Comparison of ENCODE assay signal across 8 cellular contexts in the genomic region with DNA sequence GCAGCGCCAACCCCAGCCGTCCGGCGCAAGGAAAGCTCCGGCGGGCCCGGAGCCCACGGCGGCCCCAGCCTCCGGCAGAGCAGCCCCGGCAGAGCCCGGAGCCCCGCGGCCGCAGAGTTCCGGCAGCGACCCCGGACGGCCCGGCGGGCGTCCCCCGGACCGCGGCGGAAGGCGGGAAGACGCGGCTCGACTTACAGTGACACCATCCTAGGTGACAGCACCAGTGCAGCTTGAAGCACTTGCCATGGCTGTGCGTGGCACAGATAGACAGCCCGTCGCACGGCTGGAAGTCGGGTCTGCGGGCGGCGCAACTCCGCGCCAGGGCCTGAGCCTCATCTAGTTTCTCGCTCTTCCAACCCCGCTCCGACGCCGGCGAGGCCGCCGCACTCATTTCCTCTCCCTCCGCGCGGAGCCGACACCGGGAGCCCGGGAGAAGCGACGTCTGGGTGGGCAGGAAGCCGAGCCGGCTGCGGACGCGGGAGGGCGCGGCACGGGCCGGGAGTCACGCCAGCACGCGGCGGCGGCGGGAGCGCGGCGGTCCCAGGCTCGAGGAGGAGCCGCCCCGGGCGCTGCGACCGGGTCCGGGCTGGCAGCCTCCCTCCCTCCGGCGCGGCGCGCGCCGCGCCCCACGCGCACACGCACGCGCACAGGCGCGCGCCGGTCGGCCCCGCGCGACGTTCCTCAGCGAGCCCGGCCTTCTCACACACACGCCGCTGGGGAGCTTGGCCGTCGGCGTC. TPM values are rescaled to one million over a fixed set of nuclear protein-coding genes. Genes with fewer than 3 reads are reported as not detected.
DNase-seq lines count a peak whose midpoint lies in the region; ATAC-seq, FAIRE-seq and TF ChIP-seq lines count a peak whose summit lies in the region.

TSS of gene C3orf70 (minus strand) at position 628 of the 737 bp plus-strand sequence. CDS start at position 391, 237 bp downstream.

- no peaks in the 10 kb centered on the region for H3K36me3 Mint-ChIP-seq in memory B cell

- POLR2A ChIA-PET in A673 (lab: Charles Lee; ENCODE audit: low non-redundant PET) (no interaction called here), endothelial cell of umbilical vein (lab: Charles Lee) (interaction anchor here (0.6 kb wide), 1 partner anchor 137 kb away, joined by 8 read pairs; no protein-coding TSS in a partner anchor)

- H3K27me3 Mint-ChIP-seq in memory B cell: peaks cover 18% of the 10 kb centered on the region

- H3K27ac Mint-ChIP-seq in memory B cell: no peak within 1 kb of the TSS

- ATAC-seq in memory B cell (ENCODE audit: low read depth): peak; percentile 73

- H3K4me3 ChIP-seq in A673 (ENCODE audit: low read depth, low read length, poor library complexity, severe bottlenecking): peak within 1 kb of the TSS; percentile 43
- H3K4me3 ChIP-seq in WERI-Rb-1 (ENCODE audit: low read depth, low read length): peak within 1 kb of the TSS; percentile 85
- H3K4me3 ChIP-seq in endothelial cell of umbilical vein (replicated peaks in 1 of 3; ENCODE audit: insufficient read depth in 1 of 3, low read depth in 1 of 3, low read length in 3 of 3): peak within 1 kb of the TSS; percentile 33 to 48 (median 47)
- peak within 1 kb of the TSS; percentile 61 to 74 (median 67) for H3K4me3 ChIP-seq in stomach

- CTCF ChIA-PET in A673 (lab: Charles Lee) (interaction anchor here (0.5 kb wide), 1 partner anchor 158 kb away, joined by 3 read pairs; no protein-coding TSS in a partner anchor), endothelial cell of umbilical vein (lab: Charles Lee) (interaction anchor here (0.7 to 1.1 kb wide), 5 partner anchors 8 to 225 kb away, joined by 3 to 4 read pairs (median 3); no protein-coding TSS in a partner anchor)

- dilution Hi-C loops in endothelial cell of umbilical vein (cut with MboI; ENCODE audit: extremely low pct_ligation_motif_present, low sequenced_read_pairs): no loop called here

- peaks cover 5% of the 10 kb centered on the region for H3K4me1 Mint-ChIP-seq in memory B cell

- H4K20me1 ChIP-seq in endothelial cell of umbilical vein (replicated peaks; ENCODE audit: control insufficient read depth, extremely low read depth, insufficient read depth, low read length): no peaks in the 10 kb centered on the region

- H3K9me3 ChIP-seq in A673 (ENCODE audit: low read depth, low read length, poor library complexity, severe bottlenecking): no peaks in the 10 kb centered on the region
- no peaks in the 10 kb centered on the region for H3K9me3 ChIP-seq in WERI-Rb-1 (ENCODE audit: severe bottlenecking)
- no peaks in the 10 kb centered on the region for H3K9me3 ChIP-seq in endothelial cell of umbilical vein (replicated peaks; ENCODE audit: control insufficient read depth, insufficient read depth, low read length)
- no peaks in the 10 kb centered on the region for H3K9me3 ChIP-seq in stomach

- H3K9ac ChIP-seq in endothelial cell of umbilical vein (replicated peaks; ENCODE audit: extremely low read depth, insufficient read depth, low read length): no peak within 1 kb of the TSS

- H3K27me3 ChIP-seq in A673 (replicated peaks; ENCODE audit: insufficient read depth, low read depth, low read length, poor library complexity) (peaks cover 70% of the 10 kb centered on the region), WERI-Rb-1 (ENCODE audit: insufficient read depth, low read depth, severe bottlenecking) (no peaks in the 10 kb centered on the region), endothelial cell of umbilical vein (ENCODE audit: control insufficient read depth in 2 of 2, insufficient read depth in 2 of 2, low read length in 2 of 2) (peaks cover 41 to 55% of the 10 kb centered on the region in 2 experiments), stomach (peaks cover 0 to 46% (median 15%) of the 10 kb centered on the region in 3 donors)

- 0 to 1% (median 1%) methylated on average over 30 to 103 of the region's 110 CpGs for WGBS in stomach, 5 donors

- H3K9me1 ChIP-seq in endothelial cell of umbilical vein (replicated peaks; ENCODE audit: control insufficient read depth, extremely low read depth, insufficient read depth, low read length): no peaks in the 10 kb centered on the region

- no peak within 1 kb of the TSS for H3K27ac ChIP-seq in A673 (ENCODE audit: low read depth, low read length, poor library complexity, severe bottlenecking)
- H3K27ac ChIP-seq in WERI-Rb-1: peak within 1 kb of the TSS; percentile 75
- no peak within 1 kb of the TSS for H3K27ac ChIP-seq in endothelial cell of umbilical vein (ENCODE audit: insufficient read depth, low read depth, low read length)
- peak within 1 kb of the TSS; percentile 65 to 90 (median 82) for H3K27ac ChIP-seq in stomach

- H3K9me3 Mint-ChIP-seq in memory B cell: no peaks in the 10 kb centered on the region

- intact Hi-C loops in A673 (cut with micrococcal nuclease; ENCODE audit: unreplicated experiment) (no loop called here), endothelial cell of umbilical vein (cut with micrococcal nuclease) (loop anchor here (5.0 kb wide), 1 partner anchor 105 kb away; no protein-coding TSS in a partner anchor), stomach (cut with DNase I; ENCODE audit: low total_unique reads) (no loop called here)

- peaks cover 3% of the 10 kb centered on the region for H3K4me1 ChIP-seq in A673 (ENCODE audit: insufficient read depth, low read length, poor library complexity, severe bottlenecking)
- H3K4me1 ChIP-seq in endothelial cell of umbilical vein (ENCODE audit: control insufficient read depth, extremely low read depth, insufficient read depth, low read length): peaks cover 7% of the 10 kb centered on the region
- H3K4me1 ChIP-seq in stomach: peaks cover 7 to 34% (median 22%) of the 10 kb centered on the region in 4 donors

- TF ChIP-seq CTCF in A673 (conservative IDR thresholded peaks at IDR 0.05; ENCODE audit: low read depth, low read length) (no peak), WERI-Rb-1 (IDR thresholded peaks at IDR 0.05; ENCODE audit: low read depth, low read length) (no peak), endothelial cell of umbilical vein (IDR thresholded peaks at IDR 0.05; ENCODE audit: extremely low read depth in 1 of 2, insufficient read depth in 1 of 2, low read depth in 1 of 2, low read length in 2 of 2) (no peak), stomach (IDR thresholded peaks at IDR 0.05) (peak in 1 of 7 experiments; percentile 1)

- H3K79me2 ChIP-seq in endothelial cell of umbilical vein (ENCODE audit: control insufficient read depth, insufficient read depth, low read length): no peaks in the 10 kb centered on the region

- H2AFZ ChIP-seq in endothelial cell of umbilical vein (ENCODE audit: low read depth, low read length): peak within 1 kb of the TSS; percentile 85

- TF ChIP-seq POLR2A in endothelial cell of umbilical vein (IDR thresholded peaks at IDR 0.05; ENCODE audit: low read depth, low read length): no peak
- TF ChIP-seq POLR2A in stomach (IDR thresholded peaks at IDR 0.05): no peak

- H3K36me3 ChIP-seq in A673 (ENCODE audit: insufficient read depth, low read length, poor library complexity, severe bottlenecking) (no peaks in the 10 kb centered on the region), WERI-Rb-1 (no peaks in the 10 kb centered on the region), endothelial cell of umbilical vein (ENCODE audit: control insufficient read depth in 2 of 2, extremely low read depth in 1 of 2, insufficient read depth in 2 of 2, low read length in 2 of 2) (no peaks in the 10 kb centered on the region), stomach (no peaks in the 10 kb centered on the region)

- DNase-seq in A673 (ENCODE audit: low spot score): peak; percentile 56
- peak; percentile 18 for DNase-seq in GDM1 (lab: John Stamatoyannopoulos, UW)
- DNase-seq in WERI-Rb-1: peak; percentile 53
- peak; percentile 40 for DNase-seq in endothelial cell of umbilical vein (ENCODE audit: low read depth, low spot score)
- peak; percentile 9 to 40 for DNase-seq in memory B cell (ENCODE audit: low spot score in 2 of 2)
- DNase-seq in stomach: peak; percentile 60
- DNase-seq in activated gamma-delta T cell (lab: John Stamatoyannopoulos, UW): no peak

- H3K4me2 ChIP-seq in endothelial cell of umbilical vein (ENCODE audit: insufficient read depth, low read length): peak within 1 kb of the TSS; percentile 75

- TF ChIP-seq EP300 in Ishikawa (IDR thresholded peaks at IDR 0.05; ENCODE audit: borderline replicate concordance): no peak
- TF ChIP-seq EP300 in stomach (IDR thresholded peaks at IDR 0.05): no peak

- no peak for TF ChIP-seq RAD21 in Ishikawa (IDR thresholded peaks at IDR 0.05; ENCODE audit: low read depth)

- peak within 1 kb of the TSS; percentile 76 for H3K4me3 Mint-ChIP-seq in memory B cell

- BruUV-seq in A673 (replicated peaks; lab: Mats Ljungman, UMichigan): no TSS peak
- BruUV-seq in endothelial cell of umbilical vein (replicated peaks; lab: Mats Ljungman, UMichigan): no TSS peak

- FAIRE-seq in endothelial cell of umbilical vein (lab: Jason Lieb, UNC): no peak

TF ChIP-seq in Ishikawa, 13 proteins besides CTCF, POLR2A, EP300 and RAD21:
- TF ChIP-seq FOXM1 (IDR thresholded peaks at IDR 0.05; ENCODE audit: borderline replicate concordance, low read depth) (no peak), MAX (IDR thresholded peaks at IDR 0.05) (peak; percentile 82)

TF ChIP-seq in endothelial cell of umbilical vein, 7 proteins besides CTCF, POLR2A, EP300 and RAD21:
- TF ChIP-seq EZH2 (IDR thresholded peaks at IDR 0.05; ENCODE audit: borderline replicate concordance, low read depth, low read length, severe bottlenecking): peak; percentile 70
- no peak for TF ChIP-seq MAX (IDR thresholded peaks at IDR 0.05; ENCODE audit: insufficient read depth, insufficient read length)

RNA-seq across cellular contexts. Expression of gene C3orf70, which starts in this region (rescaled TPM):
- total RNA-seq in A673 (2021): 0.22 and 0.26 TPM in 2 replicates
- 0.18 and 0.20 TPM in 2 replicates for total RNA-seq in endothelial cell of umbilical vein
- polyA plus RNA-seq in endothelial cell of umbilical vein: 0.06 and 0.08 TPM in 2 replicates
- polyA plus RNA-seq in endothelial cell of umbilical vein (2011; cell fraction: cytosol; rRNA removed): 0.06 and 0.08 TPM in 2 replicates
- 0.04 and 0.05 TPM in 2 replicates for polyA plus RNA-seq in endothelial cell of umbilical vein (2011; cell fraction: nucleus; rRNA removed)
- polyA plus RNA-seq in endothelial cell of umbilical vein (2012): 0.04 TPM in 1 of 2 replicates, not detected in the other
- polyA minus RNA-seq in endothelial cell of umbilical vein: 0.32 and 0.42 TPM in 2 replicates
- not detected for polyA minus RNA-seq in endothelial cell of umbilical vein (2011; cell fraction: cytosol; rRNA and poly(A)+ RNA removed)
- 0.14 TPM in 1 of 2 replicates, not detected in the other for polyA minus RNA-seq in endothelial cell of umbilical vein (2011; cell fraction: nucleus; rRNA and poly(A)+ RNA removed)
- total RNA-seq in stomach: 10 to 100 TPM in 3 of 5 donors, 1 to 10 TPM in 2; 3.3 to 33.5 (median 16.2) TPM
- 1 to 10 TPM in 2 of 3 donors, under 1 TPM in 1; 0.92 to 2.4 (median 1.2) TPM for polyA plus RNA-seq in stomach

Comparison
In these comparisons a context has a peak if more than half of its experiments do, and no peak if none do; other contexts are left out.
1. Peak in DNase-seq and H3K4me3 ChIP-seq in A673; RNA of the gene not detected or under 1 TPM.
2. Peak in DNase-seq, H3K4me3 ChIP-seq and H3K4me2 ChIP-seq in endothelial cell of umbilical vein; RNA of the gene not detected or under 1 TPM.
3. H3K27ac ChIP-seq: peak in WERI-Rb-1 (single experiment) and stomach (5 of 5); none in A673 (single experiment) and endothelial cell of umbilical vein (single experiment).
4. Peak in every context shown above with its lines, with median percentiles within 50 percentile points of each other: H3K4me3 ChIP-seq.